ENCODE assay signal across 2 cellular contexts in the genomic region with DNA sequence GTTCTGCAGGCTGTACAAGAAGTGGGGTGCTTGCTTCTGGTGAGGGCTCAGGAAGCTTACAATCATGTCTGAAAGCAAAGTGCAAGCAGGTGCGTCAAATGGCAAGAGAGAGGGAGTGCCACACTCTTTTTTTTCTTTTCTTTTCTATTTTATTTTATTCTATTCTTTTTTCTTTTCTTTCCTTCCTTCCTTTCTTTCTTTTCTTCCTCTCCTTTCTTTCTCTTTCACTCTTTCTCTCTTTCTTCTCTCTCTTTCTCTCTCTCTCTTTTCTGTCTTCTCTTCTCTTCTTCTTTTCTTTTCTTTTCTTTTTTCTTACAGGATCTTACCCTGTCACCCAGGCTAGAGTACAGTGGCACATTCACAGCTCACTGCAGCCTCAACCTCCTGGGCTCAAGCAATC.
TF ChIP-seq lines count a peak whose summit lies in the region.

No MANE protein-coding gene starts in this region.

TF ChIP-seq in HEK293, 187 proteins besides CTCF, POLR2A, EP300 and RAD21:
- peak; percentile 72 for TF ChIP-seq ZNF366 (tag by site-specific recombination; conservative IDR thresholded peaks at IDR 0.05)
- TF ChIP-seq PRDM1 (tag by site-specific recombination; IDR thresholded peaks at IDR 0.05): peak; percentile 67
- peak; percentile 49; the same call in 1 of the 2 replicates for TF ChIP-seq ZNF707 (tag by site-specific recombination; IDR thresholded peaks at IDR 0.05)
- TF ChIP-seq ZNF121 (tag by site-specific recombination; IDR thresholded peaks at IDR 0.05): no peak
- TF ChIP-seq ZNF37A (tag by site-specific recombination; IDR thresholded peaks at IDR 0.05): no peak

TF ChIP-seq in K562, 482 proteins besides CTCF, POLR2A, EP300 and RAD21:
- TF ChIP-seq, protein P1, sequence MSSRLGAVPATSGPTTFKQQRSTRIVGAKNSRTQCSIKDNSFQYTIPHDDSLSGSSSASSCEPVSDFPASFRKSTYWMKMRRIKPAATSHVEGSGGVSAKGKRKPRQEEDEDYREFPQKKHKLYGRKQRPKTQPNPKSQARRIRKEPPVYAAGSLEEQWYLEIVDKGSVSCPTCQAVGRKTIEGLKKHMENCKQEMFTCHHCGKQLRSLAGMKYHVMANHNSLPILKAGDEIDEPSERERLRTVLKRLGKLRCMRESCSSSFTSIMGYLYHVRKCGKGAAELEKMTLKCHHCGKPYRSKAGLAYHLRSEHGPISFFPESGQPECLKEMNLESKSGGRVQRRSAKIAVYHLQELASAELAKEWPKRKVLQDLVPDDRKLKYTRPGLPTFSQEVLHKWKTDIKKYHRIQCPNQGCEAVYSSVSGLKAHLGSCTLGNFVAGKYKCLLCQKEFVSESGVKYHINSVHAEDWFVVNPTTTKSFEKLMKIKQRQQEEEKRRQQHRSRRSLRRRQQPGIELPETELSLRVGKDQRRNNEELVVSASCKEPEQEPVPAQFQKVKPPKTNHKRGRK (tag; IDR thresholded peaks at IDR 0.05): peak; percentile 88
- no peak for TF ChIP-seq ZNF785 (CRISPR knock-in tag; IDR thresholded peaks at IDR 0.05)
